In the genomic region with DNA sequence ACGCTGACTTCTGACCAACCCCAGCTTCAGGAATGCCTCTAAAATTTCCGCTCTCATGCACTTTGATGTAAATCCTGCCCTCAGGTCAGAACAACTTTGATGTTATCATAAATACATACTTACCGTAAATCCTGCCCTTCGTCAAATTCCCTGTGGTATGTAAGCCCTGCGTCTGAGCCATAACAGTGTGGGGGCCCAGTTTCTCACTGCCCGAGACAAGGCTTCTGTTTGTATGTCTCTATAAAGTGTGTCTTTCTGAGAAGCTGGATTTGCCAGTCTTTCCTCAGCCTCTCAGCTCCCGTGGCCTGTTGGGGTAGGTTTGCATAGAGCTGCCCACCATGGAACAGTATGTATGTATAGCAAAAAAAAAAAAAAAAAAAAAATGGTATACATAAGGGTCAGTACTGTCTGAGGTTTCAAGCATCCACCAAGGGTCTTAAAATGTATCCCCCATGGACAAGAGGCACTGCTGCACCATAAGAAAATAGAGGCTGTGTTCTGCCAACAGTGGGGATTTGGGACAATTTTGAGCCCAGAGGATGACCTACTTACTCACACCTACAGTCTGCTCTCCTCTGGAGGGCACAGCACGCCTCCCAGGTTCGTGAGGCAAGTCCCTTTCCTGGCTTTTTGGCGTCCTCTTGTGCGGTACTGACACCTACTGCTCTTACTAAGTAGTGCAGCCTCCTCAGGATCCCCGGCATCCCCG, we compare ENCODE assay signal across 8 cellular contexts. TPM values are rescaled to one million over a fixed set of nuclear protein-coding genes. Genes with fewer than 3 reads are reported as not detected.
A peak's percentile ranks its signal among the peaks of the same experiment; 100 is the strongest.
DNase-seq lines count a peak whose midpoint lies in the region; ATAC-seq and TF ChIP-seq lines count a peak whose summit lies in the region.

No MANE protein-coding gene starts in this region.

- no peak overlapping the region for H3K27ac Mint-ChIP-seq in central memory CD8-positive, alpha-beta T cell (ENCODE audit: low read depth)

- no peaks in the 10 kb centered on the region for H3K27me3 Mint-ChIP-seq in central memory CD8-positive, alpha-beta T cell

- H3K4me3 ChIP-seq in GM12875 (ENCODE audit: low read depth, low read length) = no peak overlapping the region
- no peak overlapping the region for H3K4me3 ChIP-seq in kidney epithelial cell (ENCODE audit: low read depth, low read length)

- H3K36me3 Mint-ChIP-seq in central memory CD8-positive, alpha-beta T cell (ENCODE audit: insufficient read depth) = peaks cover 27% of the 10 kb centered on the region

- ATAC-seq in HG03175 (IDR thresholded peaks at IDR 0.05; ENCODE audit: unreplicated experiment) (peak; percentile 75), GM19455 (IDR thresholded peaks at IDR 0.05; ENCODE audit: unreplicated experiment) (no peak)
- peak; percentile 92 for ATAC-seq in central memory CD8-positive, alpha-beta T cell (replicated peaks; ENCODE audit: extremely low read depth, poor library complexity, severe bottlenecking)

- no peaks in the 10 kb centered on the region for H3K27me3 ChIP-seq in kidney epithelial cell (ENCODE audit: control insufficient read depth, insufficient read depth, low read length)

- TF ChIP-seq CTCF in GM12875 (IDR thresholded peaks at IDR 0.05; ENCODE audit: borderline replicate concordance, insufficient read depth, low read depth, low read length) = peak; percentile 90
- TF ChIP-seq CTCF in kidney epithelial cell (IDR thresholded peaks at IDR 0.05; ENCODE audit: insufficient read depth, low read length, poor library complexity, severe bottlenecking) = peak; percentile 95

- no peaks in the 10 kb centered on the region for H3K36me3 ChIP-seq in kidney epithelial cell (ENCODE audit: control insufficient read depth, insufficient read depth, low read length)

- no peak overlapping the region for H3K4me3 Mint-ChIP-seq in central memory CD8-positive, alpha-beta T cell

- no peaks in the 10 kb centered on the region for H3K9me3 Mint-ChIP-seq in central memory CD8-positive, alpha-beta T cell

- peaks cover 16% of the 10 kb centered on the region for H3K4me1 Mint-ChIP-seq in central memory CD8-positive, alpha-beta T cell

- peak; percentile 54 for DNase-seq in NCI-H345 treated with DMSO at 0.1 percent for 48 hours (lab: John Stamatoyannopoulos, UW; ENCODE audit: unreplicated experiment)
- peak; percentile 75 for DNase-seq in activated CD4-positive, CD25-positive, alpha-beta regulatory T cell treated with anti-CD3 and anti-CD28 coated beads, Interleukin-2, amount 50 U/mL, for 72 hours
- peak; percentile 62 to 73 for DNase-seq in central memory CD8-positive, alpha-beta T cell (ENCODE audit: low spot score in 2 of 2)
- DNase-seq in kidney epithelial cell (ENCODE audit: low read depth) = peak; percentile 54
- peak; percentile 81 for DNase-seq in stimulated activated CD4-positive, alpha-beta T cell treated with anti-CD3 and anti-CD28 coated beads, Interleukin-1b, Interleukin-23, amount 100 ng/mL, for 48 hours

RNA-seq across cellular contexts. Expression of a gene that starts 17.5 kb away (rescaled TPM):
- 37.0 and 41.8 TPM in 2 replicates for total RNA-seq in kidney epithelial cell

RNA-seq across cellular contexts. Expression of a gene that starts 17.6 kb away (rescaled TPM):
- 10.4 and 14.4 TPM in 2 replicates for total RNA-seq in kidney epithelial cell
